ENCODE assay signal across 1 cellular context in the genomic region with DNA sequence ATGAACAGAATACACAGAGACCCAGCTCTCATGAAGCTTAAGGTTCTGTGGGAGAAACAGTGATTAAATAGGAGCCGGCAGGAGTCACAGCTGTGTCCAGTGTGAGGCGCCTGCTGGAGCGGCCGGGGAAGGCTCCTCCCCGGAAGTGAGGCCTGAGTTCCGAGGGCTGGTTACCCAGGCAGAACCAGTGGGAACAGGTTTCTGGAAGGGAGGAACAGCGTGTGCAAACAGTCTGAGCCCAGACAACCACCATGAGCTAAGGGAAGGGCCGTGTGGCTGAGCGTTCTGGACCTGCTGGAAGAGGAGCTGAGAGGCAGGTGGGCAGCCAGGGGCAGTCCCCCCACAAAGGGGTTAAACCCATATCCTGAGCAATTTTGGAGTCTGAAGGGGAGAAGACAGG.
TF ChIP-seq lines count a peak whose summit lies in the region.

No MANE protein-coding gene starts in this region.

TF ChIP-seq in HepG2, 621 proteins besides CTCF, POLR2A, EP300 and RAD21 (continued from another document and continues in another):
- TF ChIP-seq, protein P1, sequence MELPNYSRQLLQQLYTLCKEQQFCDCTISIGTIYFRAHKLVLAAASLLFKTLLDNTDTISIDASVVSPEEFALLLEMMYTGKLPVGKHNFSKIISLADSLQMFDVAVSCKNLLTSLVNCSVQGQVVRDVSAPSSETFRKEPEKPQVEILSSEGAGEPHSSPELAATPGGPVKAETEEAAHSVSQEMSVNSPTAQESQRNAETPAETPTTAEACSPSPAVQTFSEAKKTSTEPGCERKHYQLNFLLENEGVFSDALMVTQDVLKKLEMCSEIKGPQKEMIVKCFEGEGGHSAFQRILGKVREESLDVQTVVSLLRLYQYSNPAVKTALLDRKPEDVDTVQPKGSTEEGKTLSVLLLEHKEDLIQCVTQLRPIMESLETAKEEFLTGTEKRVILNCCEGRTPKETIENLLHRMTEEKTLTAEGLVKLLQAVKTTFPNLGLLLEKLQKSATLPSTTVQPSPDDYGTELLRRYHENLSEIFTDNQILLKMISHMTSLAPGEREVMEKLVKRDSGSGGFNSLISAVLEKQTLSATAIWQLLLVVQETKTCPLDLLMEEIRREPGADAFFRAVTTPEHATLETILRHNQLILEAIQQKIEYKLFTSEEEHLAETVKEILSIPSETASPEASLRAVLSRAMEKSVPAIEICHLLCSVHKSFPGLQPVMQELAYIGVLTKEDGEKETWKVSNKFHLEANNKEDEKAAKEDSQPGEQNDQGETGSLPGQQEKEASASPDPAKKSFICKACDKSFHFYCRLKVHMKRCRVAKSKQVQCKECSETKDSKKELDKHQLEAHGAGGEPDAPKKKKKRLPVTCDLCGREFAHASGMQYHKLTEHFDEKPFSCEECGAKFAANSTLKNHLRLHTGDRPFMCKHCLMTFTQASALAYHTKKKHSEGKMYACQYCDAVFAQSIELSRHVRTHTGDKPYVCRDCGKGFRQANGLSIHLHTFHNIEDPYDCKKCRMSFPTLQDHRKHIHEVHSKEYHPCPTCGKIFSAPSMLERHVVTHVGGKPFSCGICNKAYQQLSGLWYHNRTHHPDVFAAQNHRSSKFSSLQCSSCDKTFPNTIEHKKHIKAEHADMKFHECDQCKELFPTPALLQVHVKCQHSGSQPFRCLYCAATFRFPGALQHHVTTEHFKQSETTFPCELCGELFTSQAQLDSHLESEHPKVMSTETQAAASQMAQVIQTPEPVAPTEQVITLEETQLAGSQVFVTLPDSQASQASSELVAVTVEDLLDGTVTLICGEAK (IDR thresholded peaks at IDR 0.05): no peak
- TF ChIP-seq, protein P1 (CRISPR knock-in tag; IDR thresholded peaks at IDR 0.05): no peak
- TF ChIP-seq, protein P2, sequence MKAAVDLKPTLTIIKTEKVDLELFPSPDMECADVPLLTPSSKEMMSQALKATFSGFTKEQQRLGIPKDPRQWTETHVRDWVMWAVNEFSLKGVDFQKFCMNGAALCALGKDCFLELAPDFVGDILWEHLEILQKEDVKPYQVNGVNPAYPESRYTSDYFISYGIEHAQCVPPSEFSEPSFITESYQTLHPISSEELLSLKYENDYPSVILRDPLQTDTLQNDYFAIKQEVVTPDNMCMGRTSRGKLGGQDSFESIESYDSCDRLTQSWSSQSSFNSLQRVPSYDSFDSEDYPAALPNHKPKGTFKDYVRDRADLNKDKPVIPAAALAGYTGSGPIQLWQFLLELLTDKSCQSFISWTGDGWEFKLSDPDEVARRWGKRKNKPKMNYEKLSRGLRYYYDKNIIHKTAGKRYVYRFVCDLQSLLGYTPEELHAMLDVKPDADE (CRISPR knock-in tag; IDR thresholded peaks at IDR 0.05): no peak
- TF ChIP-seq ARNT2 (CRISPR knock-in tag; IDR thresholded peaks at IDR 0.05; ENCODE audit: low read depth): 0 out of 2 replicates have a peak, but pooled peaks have one; percentile 32
- no peak for TF ChIP-seq SUZ12 (IDR thresholded peaks at IDR 0.05; ENCODE audit: low read depth, low read length)
- no peak for TF ChIP-seq ZNF644 (CRISPR knock-in tag; IDR thresholded peaks at IDR 0.05; ENCODE audit: low read depth)
- TF ChIP-seq, protein P3, sequence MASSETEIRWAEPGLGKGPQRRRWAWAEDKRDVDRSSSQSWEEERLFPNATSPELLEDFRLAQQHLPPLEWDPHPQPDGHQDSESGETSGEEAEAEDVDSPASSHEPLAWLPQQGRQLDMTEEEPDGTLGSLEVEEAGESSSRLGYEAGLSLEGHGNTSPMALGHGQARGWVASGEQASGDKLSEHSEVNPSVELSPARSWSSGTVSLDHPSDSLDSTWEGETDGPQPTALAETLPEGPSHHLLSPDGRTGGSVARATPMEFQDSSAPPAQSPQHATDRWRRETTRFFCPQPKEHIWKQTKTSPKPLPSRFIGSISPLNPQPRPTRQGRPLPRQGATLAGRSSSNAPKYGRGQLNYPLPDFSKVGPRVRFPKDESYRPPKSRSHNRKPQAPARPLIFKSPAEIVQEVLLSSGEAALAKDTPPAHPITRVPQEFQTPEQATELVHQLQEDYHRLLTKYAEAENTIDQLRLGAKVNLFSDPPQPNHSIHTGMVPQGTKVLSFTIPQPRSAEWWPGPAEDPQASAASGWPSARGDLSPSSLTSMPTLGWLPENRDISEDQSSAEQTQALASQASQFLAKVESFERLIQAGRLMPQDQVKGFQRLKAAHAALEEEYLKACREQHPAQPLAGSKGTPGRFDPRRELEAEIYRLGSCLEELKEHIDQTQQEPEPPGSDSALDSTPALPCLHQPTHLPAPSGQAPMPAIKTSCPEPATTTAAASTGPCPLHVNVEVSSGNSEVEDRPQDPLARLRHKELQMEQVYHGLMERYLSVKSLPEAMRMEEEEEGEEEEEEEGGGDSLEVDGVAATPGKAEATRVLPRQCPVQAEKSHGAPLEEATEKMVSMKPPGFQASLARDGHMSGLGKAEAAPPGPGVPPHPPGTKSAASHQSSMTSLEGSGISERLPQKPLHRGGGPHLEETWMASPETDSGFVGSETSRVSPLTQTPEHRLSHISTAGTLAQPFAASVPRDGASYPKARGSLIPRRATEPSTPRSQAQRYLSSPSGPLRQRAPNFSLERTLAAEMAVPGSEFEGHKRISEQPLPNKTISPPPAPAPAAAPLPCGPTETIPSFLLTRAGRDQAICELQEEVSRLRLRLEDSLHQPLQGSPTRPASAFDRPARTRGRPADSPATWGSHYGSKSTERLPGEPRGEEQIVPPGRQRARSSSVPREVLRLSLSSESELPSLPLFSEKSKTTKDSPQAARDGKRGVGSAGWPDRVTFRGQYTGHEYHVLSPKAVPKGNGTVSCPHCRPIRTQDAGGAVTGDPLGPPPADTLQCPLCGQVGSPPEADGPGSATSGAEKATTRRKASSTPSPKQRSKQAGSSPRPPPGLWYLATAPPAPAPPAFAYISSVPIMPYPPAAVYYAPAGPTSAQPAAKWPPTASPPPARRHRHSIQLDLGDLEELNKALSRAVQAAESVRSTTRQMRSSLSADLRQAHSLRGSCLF (CRISPR knock-in tag; IDR thresholded peaks at IDR 0.05; ENCODE audit: borderline replicate concordance): no peak
- peak; percentile 82 for TF ChIP-seq GABPB1 (CRISPR knock-in tag; IDR thresholded peaks at IDR 0.05)
- TF ChIP-seq SETDB1 (CRISPR knock-in tag; IDR thresholded peaks at IDR 0.05; ENCODE audit: borderline replicate concordance): no peak
- TF ChIP-seq, protein P4, sequence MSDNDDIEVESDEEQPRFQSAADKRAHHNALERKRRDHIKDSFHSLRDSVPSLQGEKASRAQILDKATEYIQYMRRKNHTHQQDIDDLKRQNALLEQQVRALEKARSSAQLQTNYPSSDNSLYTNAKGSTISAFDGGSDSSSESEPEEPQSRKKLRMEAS (IDR thresholded peaks at IDR 0.05): peak; percentile 38
- no peak for TF ChIP-seq ZNF460 (CRISPR knock-in tag; IDR thresholded peaks at IDR 0.05; ENCODE audit: borderline replicate concordance)
- TF ChIP-seq NFATC3 (CRISPR knock-in tag; IDR thresholded peaks at IDR 0.05): no peak
- TF ChIP-seq TMF1 (CRISPR knock-in tag; IDR thresholded peaks at IDR 0.05; ENCODE audit: low read depth): no peak
- no peak for TF ChIP-seq AGO1 (IDR thresholded peaks at IDR 0.05; ENCODE audit: low read depth, low read length, poor library complexity, severe bottlenecking)
- no peak for TF ChIP-seq ATM (IDR thresholded peaks at IDR 0.05; ENCODE audit: borderline replicate concordance)
- no peak for TF ChIP-seq HHEX (CRISPR knock-in tag; IDR thresholded peaks at IDR 0.05)
- TF ChIP-seq, protein P5, sequence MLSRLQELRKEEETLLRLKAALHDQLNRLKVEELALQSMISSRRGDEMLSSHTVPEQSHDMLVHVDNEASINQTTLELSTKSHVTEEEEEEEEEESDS (CRISPR knock-in tag; IDR thresholded peaks at IDR 0.05; ENCODE audit: borderline replicate concordance): no peak
- TF ChIP-seq ZNF225 (CRISPR knock-in tag; IDR thresholded peaks at IDR 0.05): no peak
- TF ChIP-seq, protein P6, sequence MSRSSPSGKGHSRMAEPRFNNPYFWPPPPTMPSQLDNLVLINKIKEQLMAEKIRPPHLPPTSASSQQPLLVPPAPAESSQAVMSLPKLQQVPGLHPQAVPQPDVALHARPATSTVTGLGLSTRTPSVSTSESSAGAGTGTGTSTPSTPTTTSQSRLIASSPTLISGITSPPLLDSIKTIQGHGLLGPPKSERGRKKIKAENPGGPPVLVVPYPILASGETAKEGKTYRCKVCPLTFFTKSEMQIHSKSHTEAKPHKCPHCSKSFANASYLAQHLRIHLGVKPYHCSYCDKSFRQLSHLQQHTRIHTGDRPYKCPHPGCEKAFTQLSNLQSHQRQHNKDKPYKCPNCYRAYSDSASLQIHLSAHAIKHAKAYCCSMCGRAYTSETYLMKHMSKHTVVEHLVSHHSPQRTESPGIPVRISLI (CRISPR knock-in tag; IDR thresholded peaks at IDR 0.05; ENCODE audit: borderline replicate concordance): no peak
- no peak for TF ChIP-seq RARA (CRISPR knock-in tag; IDR thresholded peaks at IDR 0.05)
- TF ChIP-seq, protein P7, sequence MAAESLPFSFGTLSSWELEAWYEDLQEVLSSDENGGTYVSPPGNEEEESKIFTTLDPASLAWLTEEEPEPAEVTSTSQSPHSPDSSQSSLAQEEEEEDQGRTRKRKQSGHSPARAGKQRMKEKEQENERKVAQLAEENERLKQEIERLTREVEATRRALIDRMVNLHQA (CRISPR knock-in tag; IDR thresholded peaks at IDR 0.05): no peak
- TF ChIP-seq ETV5 (CRISPR knock-in tag; IDR thresholded peaks at IDR 0.05; ENCODE audit: borderline replicate concordance): peak; percentile 63
- 0 out of 2 replicates have a peak, but pooled peaks have one; percentile 42 for TF ChIP-seq ELF1 (CRISPR knock-in tag; IDR thresholded peaks at IDR 0.05)
- TF ChIP-seq ZNF563 (CRISPR knock-in tag; IDR thresholded peaks at IDR 0.05): no peak
- TF ChIP-seq PHF20 (CRISPR knock-in tag; IDR thresholded peaks at IDR 0.05): no peak
- TF ChIP-seq, protein P8, sequence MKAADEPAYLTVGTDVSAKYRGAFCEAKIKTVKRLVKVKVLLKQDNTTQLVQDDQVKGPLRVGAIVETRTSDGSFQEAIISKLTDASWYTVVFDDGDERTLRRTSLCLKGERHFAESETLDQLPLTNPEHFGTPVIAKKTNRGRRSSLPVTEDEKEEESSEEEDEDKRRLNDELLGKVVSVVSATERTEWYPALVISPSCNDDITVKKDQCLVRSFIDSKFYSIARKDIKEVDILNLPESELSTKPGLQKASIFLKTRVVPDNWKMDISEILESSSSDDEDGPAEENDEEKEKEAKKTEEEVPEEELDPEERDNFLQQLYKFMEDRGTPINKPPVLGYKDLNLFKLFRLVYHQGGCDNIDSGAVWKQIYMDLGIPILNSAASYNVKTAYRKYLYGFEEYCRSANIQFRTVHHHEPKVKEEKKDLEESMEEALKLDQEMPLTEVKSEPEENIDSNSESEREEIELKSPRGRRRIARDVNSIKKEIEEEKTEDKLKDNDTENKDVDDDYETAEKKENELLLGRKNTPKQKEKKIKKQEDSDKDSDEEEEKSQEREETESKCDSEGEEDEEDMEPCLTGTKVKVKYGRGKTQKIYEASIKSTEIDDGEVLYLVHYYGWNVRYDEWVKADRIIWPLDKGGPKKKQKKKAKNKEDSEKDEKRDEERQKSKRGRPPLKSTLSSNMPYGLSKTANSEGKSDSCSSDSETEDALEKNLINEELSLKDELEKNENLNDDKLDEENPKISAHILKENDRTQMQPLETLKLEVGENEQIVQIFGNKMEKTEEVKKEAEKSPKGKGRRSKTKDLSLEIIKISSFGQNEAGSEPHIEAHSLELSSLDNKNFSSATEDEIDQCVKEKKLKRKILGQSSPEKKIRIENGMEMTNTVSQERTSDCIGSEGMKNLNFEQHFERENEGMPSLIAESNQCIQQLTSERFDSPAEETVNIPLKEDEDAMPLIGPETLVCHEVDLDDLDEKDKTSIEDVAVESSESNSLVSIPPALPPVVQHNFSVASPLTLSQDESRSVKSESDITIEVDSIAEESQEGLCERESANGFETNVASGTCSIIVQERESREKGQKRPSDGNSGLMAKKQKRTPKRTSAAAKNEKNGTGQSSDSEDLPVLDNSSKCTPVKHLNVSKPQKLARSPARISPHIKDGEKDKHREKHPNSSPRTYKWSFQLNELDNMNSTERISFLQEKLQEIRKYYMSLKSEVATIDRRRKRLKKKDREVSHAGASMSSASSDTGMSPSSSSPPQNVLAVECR (CRISPR knock-in tag; IDR thresholded peaks at IDR 0.05; ENCODE audit: borderline replicate concordance): no peak
- TF ChIP-seq FOSL2 (CRISPR knock-in tag; IDR thresholded peaks at IDR 0.05): 0 out of 2 replicates have a peak, but pooled peaks have one; percentile 11
- 0 out of 2 replicates have a peak, but pooled peaks have one; percentile 7 for TF ChIP-seq BCL6 (CRISPR knock-in tag; IDR thresholded peaks at IDR 0.05)
- no peak for TF ChIP-seq ZNF619 (CRISPR knock-in tag; IDR thresholded peaks at IDR 0.05)
- TF ChIP-seq XRCC5 (optimal IDR thresholded peaks at IDR 0.05; ENCODE audit: low read length): peak; percentile 20
- TF ChIP-seq, protein P9, sequence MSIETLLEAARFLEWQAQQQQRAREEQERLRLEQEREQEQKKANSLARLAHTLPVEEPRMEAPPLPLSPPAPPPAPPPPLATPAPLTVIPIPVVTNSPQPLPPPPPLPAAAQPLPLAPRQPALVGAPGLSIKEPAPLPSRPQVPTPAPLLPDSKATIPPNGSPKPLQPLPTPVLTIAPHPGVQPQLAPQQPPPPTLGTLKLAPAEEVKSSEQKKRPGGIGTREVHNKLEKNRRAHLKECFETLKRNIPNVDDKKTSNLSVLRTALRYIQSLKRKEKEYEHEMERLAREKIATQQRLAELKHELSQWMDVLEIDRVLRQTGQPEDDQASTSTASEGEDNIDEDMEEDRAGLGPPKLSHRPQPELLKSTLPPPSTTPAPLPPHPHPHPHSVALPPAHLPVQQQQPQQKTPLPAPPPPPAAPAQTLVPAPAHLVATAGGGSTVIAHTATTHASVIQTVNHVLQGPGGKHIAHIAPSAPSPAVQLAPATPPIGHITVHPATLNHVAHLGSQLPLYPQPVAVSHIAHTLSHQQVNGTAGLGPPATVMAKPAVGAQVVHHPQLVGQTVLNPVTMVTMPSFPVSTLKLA (IDR thresholded peaks at IDR 0.05): no peak
